Comparison of ENCODE assay signal across 1 cellular context in genomic region chr2:25982273-25982967, GRCh38.
A peak's percentile ranks its signal among the peaks of the same experiment; 100 is the strongest.
TF ChIP-seq lines count a peak whose summit lies in the region.

KIF3C (minus strand) TSS chr2:25982497; CDS start chr2:25981917, 580 bp downstream.

TF ChIP-seq in HepG2, 621 proteins besides CTCF, POLR2A, EP300 and RAD21 (continued from another document and continues in another):
- no peak for TF ChIP-seq ZNF496 (CRISPR knock-in tag; IDR thresholded peaks at IDR 0.05; ENCODE audit: insufficient replicate concordance)
- TF ChIP-seq ZNF549 (CRISPR knock-in tag; IDR thresholded peaks at IDR 0.05), result no peak
- no peak for TF ChIP-seq ISL2 (CRISPR knock-in tag; IDR thresholded peaks at IDR 0.05)
- TF ChIP-seq, protein P1, sequence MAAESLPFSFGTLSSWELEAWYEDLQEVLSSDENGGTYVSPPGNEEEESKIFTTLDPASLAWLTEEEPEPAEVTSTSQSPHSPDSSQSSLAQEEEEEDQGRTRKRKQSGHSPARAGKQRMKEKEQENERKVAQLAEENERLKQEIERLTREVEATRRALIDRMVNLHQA (CRISPR knock-in tag; IDR thresholded peaks at IDR 0.05), result no peak
- no peak for TF ChIP-seq CAMTA2 (CRISPR knock-in tag; IDR thresholded peaks at IDR 0.05; ENCODE audit: borderline replicate concordance)
- no peak for TF ChIP-seq ZSCAN12 (CRISPR knock-in tag; IDR thresholded peaks at IDR 0.05)
- TF ChIP-seq SRY (CRISPR knock-in tag; IDR thresholded peaks at IDR 0.05), result no peak
- TF ChIP-seq SP2 (CRISPR knock-in tag; IDR thresholded peaks at IDR 0.05), result peak; percentile 35; the same call in 1 of the 2 replicates
- no peak; the same call in 1 of the 2 replicates for TF ChIP-seq ZNF331 (CRISPR knock-in tag; IDR thresholded peaks at IDR 0.05)
- no peak for TF ChIP-seq ZNF547 (CRISPR knock-in tag; IDR thresholded peaks at IDR 0.05)
- no peak for TF ChIP-seq ZBTB44 (CRISPR knock-in tag; IDR thresholded peaks at IDR 0.05)
- no peak for TF ChIP-seq RBM39 (IDR thresholded peaks at IDR 0.05; ENCODE audit: low read depth, low read length, poor library complexity, severe bottlenecking)
- no peak for TF ChIP-seq DBP (CRISPR knock-in tag; IDR thresholded peaks at IDR 0.05; ENCODE audit: not compliant biosample characterization)
- no peak for TF ChIP-seq CHCHD3 (CRISPR knock-in tag; IDR thresholded peaks at IDR 0.05)
- no peak for TF ChIP-seq HNRNPUL1 (IDR thresholded peaks at IDR 0.05; ENCODE audit: low read depth, low read length)
- no peak for TF ChIP-seq TEAD3 (CRISPR knock-in tag; optimal IDR thresholded peaks at IDR 0.05; ENCODE audit: borderline replicate concordance)
- no peak for TF ChIP-seq GTF2F1 (IDR thresholded peaks at IDR 0.05; ENCODE audit: low read length)
- peak; percentile 19; the same call in 1 of the 2 replicates for TF ChIP-seq ZNF451 (CRISPR knock-in tag; IDR thresholded peaks at IDR 0.05)
- no peak for TF ChIP-seq TP53 (CRISPR knock-in tag; conservative IDR thresholded peaks at IDR 0.05)
- TF ChIP-seq KDM3A (CRISPR knock-in tag; IDR thresholded peaks at IDR 0.05; ENCODE audit: low read depth), result no peak
- TF ChIP-seq, protein P2, sequence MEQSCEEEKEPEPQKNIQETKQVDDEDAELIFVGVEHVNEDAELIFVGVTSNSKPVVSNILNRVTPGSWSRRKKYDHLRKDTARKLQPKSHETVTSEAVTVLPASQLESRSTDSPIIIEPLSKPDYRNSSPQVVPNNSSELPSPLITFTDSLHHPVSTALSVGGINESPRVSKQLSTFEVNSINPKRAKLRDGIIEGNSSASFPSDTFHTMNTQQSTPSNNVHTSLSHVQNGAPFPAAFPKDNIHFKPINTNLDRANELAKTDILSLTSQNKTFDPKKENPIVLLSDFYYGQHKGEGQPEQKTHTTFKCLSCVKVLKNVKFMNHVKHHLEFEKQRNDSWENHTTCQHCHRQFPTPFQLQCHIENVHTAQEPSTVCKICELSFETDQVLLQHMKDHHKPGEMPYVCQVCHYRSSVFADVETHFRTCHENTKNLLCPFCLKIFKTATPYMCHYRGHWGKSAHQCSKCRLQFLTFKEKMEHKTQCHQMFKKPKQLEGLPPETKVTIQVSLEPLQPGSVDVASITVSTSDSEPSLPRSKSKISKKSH (CRISPR knock-in tag; IDR thresholded peaks at IDR 0.05; ENCODE audit: borderline replicate concordance), result no peak; the same call in 1 of the 2 replicates
- TF ChIP-seq ZFAT (CRISPR knock-in tag; conservative IDR thresholded peaks at IDR 0.05), result no peak
- TF ChIP-seq ZNF432 (CRISPR knock-in tag; IDR thresholded peaks at IDR 0.05; ENCODE audit: borderline replicate concordance), result no peak
- TF ChIP-seq ZNF280D (CRISPR knock-in tag; IDR thresholded peaks at IDR 0.05), result no peak
- no peak for TF ChIP-seq RBM22 (optimal IDR thresholded peaks at IDR 0.05; ENCODE audit: low read length)
- TF ChIP-seq, protein P3, sequence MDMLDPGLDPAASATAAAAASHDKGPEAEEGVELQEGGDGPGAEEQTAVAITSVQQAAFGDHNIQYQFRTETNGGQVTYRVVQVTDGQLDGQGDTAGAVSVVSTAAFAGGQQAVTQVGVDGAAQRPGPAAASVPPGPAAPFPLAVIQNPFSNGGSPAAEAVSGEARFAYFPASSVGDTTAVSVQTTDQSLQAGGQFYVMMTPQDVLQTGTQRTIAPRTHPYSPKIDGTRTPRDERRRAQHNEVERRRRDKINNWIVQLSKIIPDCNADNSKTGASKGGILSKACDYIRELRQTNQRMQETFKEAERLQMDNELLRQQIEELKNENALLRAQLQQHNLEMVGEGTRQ (IDR thresholded peaks at IDR 0.05; ENCODE audit: low read depth, low read length), result no peak
- TF ChIP-seq, protein P3 (CRISPR knock-in tag; IDR thresholded peaks at IDR 0.05; ENCODE audit: borderline replicate concordance), result no peak
- no peak for TF ChIP-seq REST (IDR thresholded peaks at IDR 0.05; ENCODE audit: borderline replicate concordance in 1 of 2, low read depth in 1 of 2, low read length in 2 of 2)
- TF ChIP-seq, protein P4, sequence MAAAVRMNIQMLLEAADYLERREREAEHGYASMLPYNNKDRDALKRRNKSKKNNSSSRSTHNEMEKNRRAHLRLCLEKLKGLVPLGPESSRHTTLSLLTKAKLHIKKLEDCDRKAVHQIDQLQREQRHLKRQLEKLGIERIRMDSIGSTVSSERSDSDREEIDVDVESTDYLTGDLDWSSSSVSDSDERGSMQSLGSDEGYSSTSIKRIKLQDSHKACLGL (CRISPR knock-in tag; IDR thresholded peaks at IDR 0.05), result no peak
- TF ChIP-seq SOX6 (IDR thresholded peaks at IDR 0.05), result no peak
- no peak; the same call in 1 of the 2 replicates for TF ChIP-seq SOX6 (CRISPR knock-in tag; IDR thresholded peaks at IDR 0.05)
- TF ChIP-seq RELA (CRISPR knock-in tag; IDR thresholded peaks at IDR 0.05), result no peak
- no peak for TF ChIP-seq ZNF598 (CRISPR knock-in tag; IDR thresholded peaks at IDR 0.05; ENCODE audit: borderline replicate concordance)
- TF ChIP-seq ZNF530 (CRISPR knock-in tag; IDR thresholded peaks at IDR 0.05; ENCODE audit: low read depth), result no peak
- TF ChIP-seq NFATC3 (CRISPR knock-in tag; IDR thresholded peaks at IDR 0.05), result no peak
- TF ChIP-seq KDM2A (CRISPR knock-in tag; IDR thresholded peaks at IDR 0.05; ENCODE audit: borderline replicate concordance, low read depth), result no peak
- TF ChIP-seq ZNF34 (CRISPR knock-in tag; IDR thresholded peaks at IDR 0.05; ENCODE audit: borderline replicate concordance), result no peak
- no peak for TF ChIP-seq PITX1 (CRISPR knock-in tag; IDR thresholded peaks at IDR 0.05)
- peak; percentile 60; the same call in 1 of the 2 replicates for TF ChIP-seq MAZ (IDR thresholded peaks at IDR 0.05; ENCODE audit: borderline replicate concordance, low read depth, low read length)
- TF ChIP-seq MAZ (CRISPR knock-in tag; IDR thresholded peaks at IDR 0.05; ENCODE audit: low read depth), result peak; percentile 42; the same call in 1 of the 2 replicates
- TF ChIP-seq, protein P5, sequence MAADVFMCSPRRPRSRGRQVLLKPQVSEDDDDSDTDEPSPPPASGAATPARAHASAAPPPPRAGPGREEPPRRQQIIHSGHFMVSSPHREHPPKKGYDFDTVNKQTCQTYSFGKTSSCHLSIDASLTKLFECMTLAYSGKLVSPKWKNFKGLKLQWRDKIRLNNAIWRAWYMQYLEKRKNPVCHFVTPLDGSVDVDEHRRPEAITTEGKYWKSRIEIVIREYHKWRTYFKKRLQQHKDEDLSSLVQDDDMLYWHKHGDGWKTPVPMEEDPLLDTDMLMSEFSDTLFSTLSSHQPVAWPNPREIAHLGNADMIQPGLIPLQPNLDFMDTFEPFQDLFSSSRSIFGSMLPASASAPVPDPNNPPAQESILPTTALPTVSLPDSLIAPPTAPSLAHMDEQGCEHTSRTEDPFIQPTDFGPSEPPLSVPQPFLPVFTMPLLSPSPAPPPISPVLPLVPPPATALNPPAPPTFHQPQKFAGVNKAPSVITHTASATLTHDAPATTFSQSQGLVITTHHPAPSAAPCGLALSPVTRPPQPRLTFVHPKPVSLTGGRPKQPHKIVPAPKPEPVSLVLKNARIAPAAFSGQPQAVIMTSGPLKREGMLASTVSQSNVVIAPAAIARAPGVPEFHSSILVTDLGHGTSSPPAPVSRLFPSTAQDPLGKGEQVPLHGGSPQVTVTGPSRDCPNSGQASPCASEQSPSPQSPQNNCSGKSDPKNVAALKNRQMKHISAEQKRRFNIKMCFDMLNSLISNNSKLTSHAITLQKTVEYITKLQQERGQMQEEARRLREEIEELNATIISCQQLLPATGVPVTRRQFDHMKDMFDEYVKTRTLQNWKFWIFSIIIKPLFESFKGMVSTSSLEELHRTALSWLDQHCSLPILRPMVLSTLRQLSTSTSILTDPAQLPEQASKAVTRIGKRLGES (CRISPR knock-in tag; IDR thresholded peaks at IDR 0.05; ENCODE audit: borderline replicate concordance), result no peak
- TF ChIP-seq ATF1 (CRISPR knock-in tag; IDR thresholded peaks at IDR 0.05), result no peak
- no peak for TF ChIP-seq ZBTB26 (CRISPR knock-in tag; IDR thresholded peaks at IDR 0.05; ENCODE audit: borderline replicate concordance)
- no peak for TF ChIP-seq ZNF207 (IDR thresholded peaks at IDR 0.05; ENCODE audit: borderline replicate concordance)
- TF ChIP-seq MEIS2 (CRISPR knock-in tag; IDR thresholded peaks at IDR 0.05), result no peak
- TF ChIP-seq ZNF329 (CRISPR knock-in tag; IDR thresholded peaks at IDR 0.05; ENCODE audit: low read depth), result no peak
- no peak for TF ChIP-seq ZNF567 (CRISPR knock-in tag; IDR thresholded peaks at IDR 0.05; ENCODE audit: borderline replicate concordance)
- TF ChIP-seq ZNF343 (CRISPR knock-in tag; IDR thresholded peaks at IDR 0.05), result no peak
- TF ChIP-seq MBD4 (IDR thresholded peaks at IDR 0.05; ENCODE audit: borderline replicate concordance, low read length), result no peak
- TF ChIP-seq FOSL2 (CRISPR knock-in tag; IDR thresholded peaks at IDR 0.05), result no peak
- TF ChIP-seq GATA4 (IDR thresholded peaks at IDR 0.05; ENCODE audit: borderline replicate concordance, low read depth), result no peak
